In genomic region chr22:21659864-21660525, GRCh38 we compare ENCODE assay signal across 2 cellular contexts.
A peak's percentile ranks its signal among the peaks of the same experiment; 100 is the strongest.
TF ChIP-seq lines count a peak whose summit lies in the region.

No MANE protein-coding gene starts in this region.

TF ChIP-seq in IMR-90, 13 proteins besides CTCF, POLR2A, EP300 and RAD21:
- TF ChIP-seq MAFK (IDR thresholded peaks at IDR 0.05; ENCODE audit: low read depth, low read length) = peak; percentile 66
- TF ChIP-seq NFE2L2 (IDR thresholded peaks at IDR 0.05; ENCODE audit: low read depth, low read length) = no peak

TF ChIP-seq in GM12878, 131 proteins besides CTCF, POLR2A, EP300 and RAD21:
- no peak for TF ChIP-seq ZBTB33 (IDR thresholded peaks at IDR 0.05)
- no peak for TF ChIP-seq NFXL1 (IDR thresholded peaks at IDR 0.05; ENCODE audit: borderline replicate concordance)
- TF ChIP-seq, protein P1, sequence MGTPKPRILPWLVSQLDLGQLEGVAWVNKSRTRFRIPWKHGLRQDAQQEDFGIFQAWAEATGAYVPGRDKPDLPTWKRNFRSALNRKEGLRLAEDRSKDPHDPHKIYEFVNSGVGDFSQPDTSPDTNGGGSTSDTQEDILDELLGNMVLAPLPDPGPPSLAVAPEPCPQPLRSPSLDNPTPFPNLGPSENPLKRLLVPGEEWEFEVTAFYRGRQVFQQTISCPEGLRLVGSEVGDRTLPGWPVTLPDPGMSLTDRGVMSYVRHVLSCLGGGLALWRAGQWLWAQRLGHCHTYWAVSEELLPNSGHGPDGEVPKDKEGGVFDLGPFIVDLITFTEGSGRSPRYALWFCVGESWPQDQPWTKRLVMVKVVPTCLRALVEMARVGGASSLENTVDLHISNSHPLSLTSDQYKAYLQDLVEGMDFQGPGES (IDR thresholded peaks at IDR 0.05) = no peak
- no peak for TF ChIP-seq ZNF384 (IDR thresholded peaks at IDR 0.05; ENCODE audit: borderline replicate concordance, low read depth, low read length)
- TF ChIP-seq TARDBP (IDR thresholded peaks at IDR 0.05; ENCODE audit: borderline replicate concordance) = no peak
- TF ChIP-seq MYB (IDR thresholded peaks at IDR 0.05; ENCODE audit: borderline replicate concordance, low read depth, low read length) = no peak
